1 cellular context compared by ENCODE assay signal in genomic region chr9:6686396-6686795, GRCh38.
TF ChIP-seq lines count a peak whose summit lies in the region.

No MANE protein-coding gene starts in this region.

TF ChIP-seq in H1, 55 proteins besides CTCF, POLR2A, EP300 and RAD21 (continued from another document):
- no peak for TF ChIP-seq CHD1 (IDR thresholded peaks at IDR 0.05; ENCODE audit: low read depth, low read length)
